Comparison of ENCODE assay signal across 26 cellular contexts in the genomic region with DNA sequence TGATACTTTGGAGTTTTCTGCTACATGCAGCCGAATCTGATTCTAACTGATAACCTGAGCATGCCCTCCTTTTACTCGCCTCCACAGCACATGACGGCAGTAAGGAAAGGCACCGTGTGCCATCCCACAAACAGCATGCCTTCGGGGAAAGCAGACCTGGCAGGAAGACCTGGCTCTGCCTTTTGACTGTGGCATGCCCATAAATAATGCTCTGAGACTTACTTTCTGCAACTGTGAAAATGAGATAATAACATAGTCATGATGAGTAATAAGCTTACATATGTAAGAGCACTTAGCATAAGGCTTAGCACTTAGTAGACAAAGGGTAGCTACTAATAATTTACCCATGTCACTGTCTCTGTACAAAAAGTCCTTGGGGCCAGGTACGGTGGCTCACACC.
DNase-seq lines count a peak whose midpoint lies in the region; ATAC-seq and TF ChIP-seq lines count a peak whose summit lies in the region.
"Had no signal": no experiment of that assay in that cellular context is flagged by ENCODE, and none has a peak within 500 bp of the region (broad histone marks: within the 10 kb centered on the region; RNA-seq: fewer than 3 reads in every experiment).

No MANE protein-coding gene starts in this region.

- no peak overlapping the region for H3K4me3 ChIP-seq in astrocyte of the spinal cord (ENCODE audit: low read depth, low read length)
- H3K4me3 ChIP-seq: ascending aorta had no signal

- H3K27me3 Mint-ChIP-seq in activated T-cell treated with anti-CD3 and anti-CD28 coated beads, Interleukin-2, amount 50 U/mL, for 24 hours: no peaks in the 10 kb centered on the region
- H3K27me3 Mint-ChIP-seq: activated naive CD4-positive, alpha-beta T cell treated with anti-CD3 and anti-CD28 coated beads, Interleukin-2, amount 10 ng/mL, durations not matched to agents 7 days and 5 days; naive thymus-derived CD8-positive, alpha-beta T cell; T-cell had no signal

- peak; percentile 11 for DNase-seq in GM03348 (ENCODE audit: low spot score)
- peak; percentile 93 for DNase-seq in NCI-H226
- peak; percentile 25 for DNase-seq in astrocyte of the spinal cord (ENCODE audit: low read depth, low spot score)
- peak; percentile 42 for DNase-seq in iris pigment epithelial cell (ENCODE audit: low read depth)
- DNase-seq in activated T-cell treated with anti-CD3 and anti-CD28 coated beads, Interleukin-2, amount 50 U/mL, for 24 hours: no peak
- no peak for DNase-seq in middle frontal gyrus (ENCODE audit: extremely low spot score, low spot score)
- DNase-seq in SKM-1 (lab: John Stamatoyannopoulos, UW; ENCODE audit: unreplicated experiment): no peak
- DNase-seq: activated CD4-positive, alpha-beta T cell treated with anti-CD3 and anti-CD28 coated beads, Interleukin-2, amount 50 U/mL, for 48 hours; activated naive CD4-positive, alpha-beta T cell treated with anti-CD3 and anti-CD28 coated beads, Interleukin-2, amount 10 ng/mL, durations not matched to agents 7 days and 5 days; activated T-cell treated with anti-CD3 and anti-CD28 coated beads, Interleukin-2, amount 50 U/mL, for 1 hour; DND-41; effector memory CD4-positive, alpha-beta T cell; hippocampal formation; kidney; mesendoderm; MM.1S; naive thymus-derived CD8-positive, alpha-beta T cell; NCI-H1694; NCI-H2227 treated with DMSO at 0.1 percent for 48 hours; stimulated activated naive CD4-positive, alpha-beta T cell; T-cell; trophoblast cell had no signal

- H3K4me3 Mint-ChIP-seq in activated T-cell treated with anti-CD3 and anti-CD28 coated beads, Interleukin-2, amount 50 U/mL, for 24 hours: no peak overlapping the region
- H3K4me3 Mint-ChIP-seq: activated naive CD4-positive, alpha-beta T cell treated with anti-CD3 and anti-CD28 coated beads, Interleukin-2, amount 10 ng/mL, durations not matched to agents 7 days and 5 days; naive thymus-derived CD8-positive, alpha-beta T cell; T-cell had no signal

- in situ Hi-C loops in astrocyte of the spinal cord (cut with HindIII; ENCODE audit: low sequenced_read_pairs): no loop called here

- H3K4me1 Mint-ChIP-seq in activated T-cell treated with anti-CD3 and anti-CD28 coated beads, Interleukin-2, amount 50 U/mL, for 24 hours (ENCODE audit: low read depth): peaks cover 43% of the 10 kb centered on the region
- H3K4me1 Mint-ChIP-seq: activated naive CD4-positive, alpha-beta T cell treated with anti-CD3 and anti-CD28 coated beads, Interleukin-2, amount 10 ng/mL, durations not matched to agents 7 days and 5 days had no signal

- ATAC-seq in GM21737 (IDR thresholded peaks at IDR 0.05; ENCODE audit: unreplicated experiment): no peak
- ATAC-seq: HepG2; naive thymus-derived CD8-positive, alpha-beta T cell; sciatic nerve; T-cell had no signal

- H3K36me3 Mint-ChIP-seq in activated T-cell treated with anti-CD3 and anti-CD28 coated beads, Interleukin-2, amount 50 U/mL, for 24 hours (ENCODE audit: low read depth): peaks cover 76% of the 10 kb centered on the region

- no peak for TF ChIP-seq CTCF in astrocyte of the spinal cord (IDR thresholded peaks at IDR 0.05; ENCODE audit: low read depth, low read length)

- no peaks in the 10 kb centered on the region for H3K9me3 Mint-ChIP-seq in activated T-cell treated with anti-CD3 and anti-CD28 coated beads, Interleukin-2, amount 50 U/mL, for 24 hours
- H3K9me3 Mint-ChIP-seq: activated naive CD4-positive, alpha-beta T cell treated with anti-CD3 and anti-CD28 coated beads, Interleukin-2, amount 10 ng/mL, durations not matched to agents 7 days and 5 days; naive thymus-derived CD8-positive, alpha-beta T cell; T-cell had no signal

- H3K27ac Mint-ChIP-seq in activated T-cell treated with anti-CD3 and anti-CD28 coated beads, Interleukin-2, amount 50 U/mL, for 24 hours: no peak overlapping the region
- H3K27ac Mint-ChIP-seq: activated naive CD4-positive, alpha-beta T cell treated with anti-CD3 and anti-CD28 coated beads, Interleukin-2, amount 10 ng/mL, durations not matched to agents 7 days and 5 days; T-cell had no signal

Comparison
In these comparisons a context has a peak if more than half of its experiments do, and no peak if none do; other contexts are left out.
1. DNase-seq: peak in GM03348 (single experiment), NCI-H226 (single experiment), astrocyte of the spinal cord (single experiment) and iris pigment epithelial cell (single experiment); none in activated T-cell treated with anti-CD3 and anti-CD28 coated beads, Interleukin-2, amount 50 U/mL, for 24 hours (single experiment), middle frontal gyrus (single experiment) and SKM-1 (single experiment).